Comparison of ENCODE assay signal across 1 cellular context in the genomic region with DNA sequence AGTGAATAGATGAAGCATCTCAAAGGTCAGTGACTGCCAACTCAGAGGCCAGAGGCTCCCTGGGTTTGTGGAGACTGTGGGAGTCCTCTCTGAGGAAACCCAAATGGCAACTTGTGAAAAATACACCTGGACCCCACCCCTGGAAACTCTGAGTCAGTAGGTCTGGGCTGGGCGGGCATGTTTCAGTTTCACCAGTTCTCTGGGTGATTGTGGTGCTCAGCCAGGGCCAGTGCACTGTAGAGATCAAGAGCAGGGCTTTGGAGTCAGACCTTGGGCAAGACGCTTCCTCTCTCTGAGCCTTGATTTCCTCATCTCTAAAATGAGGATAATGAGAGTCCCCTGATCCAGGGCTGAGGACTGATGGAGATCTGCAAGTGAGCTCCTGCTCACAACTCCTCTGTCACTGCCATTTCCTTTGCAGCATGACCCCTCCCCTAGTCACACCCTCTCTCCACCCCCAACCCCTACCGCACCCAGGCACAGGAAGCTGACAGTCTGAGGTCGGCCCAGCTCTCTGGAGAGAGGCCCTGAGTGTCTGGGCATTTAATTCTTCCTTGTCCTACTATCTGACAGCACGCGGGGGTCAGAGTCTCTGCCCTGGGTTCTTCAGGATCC.
TF ChIP-seq lines count a peak whose summit lies in the region.

No MANE protein-coding gene starts in this region.

TF ChIP-seq in HEK293, 187 proteins besides CTCF, POLR2A, EP300 and RAD21 (continued from another document):
- TF ChIP-seq ZNF571 (tag by site-specific recombination; IDR thresholded peaks at IDR 0.05): no peak
- TF ChIP-seq ZNF707 (tag by site-specific recombination; IDR thresholded peaks at IDR 0.05): no peak
- no peak for TF ChIP-seq ZNF354C (tag by site-specific recombination; IDR thresholded peaks at IDR 0.05; ENCODE audit: borderline replicate concordance, low read depth)
- no peak for TF ChIP-seq GLI4 (tag by site-specific recombination; IDR thresholded peaks at IDR 0.05)
- TF ChIP-seq, protein P1, sequence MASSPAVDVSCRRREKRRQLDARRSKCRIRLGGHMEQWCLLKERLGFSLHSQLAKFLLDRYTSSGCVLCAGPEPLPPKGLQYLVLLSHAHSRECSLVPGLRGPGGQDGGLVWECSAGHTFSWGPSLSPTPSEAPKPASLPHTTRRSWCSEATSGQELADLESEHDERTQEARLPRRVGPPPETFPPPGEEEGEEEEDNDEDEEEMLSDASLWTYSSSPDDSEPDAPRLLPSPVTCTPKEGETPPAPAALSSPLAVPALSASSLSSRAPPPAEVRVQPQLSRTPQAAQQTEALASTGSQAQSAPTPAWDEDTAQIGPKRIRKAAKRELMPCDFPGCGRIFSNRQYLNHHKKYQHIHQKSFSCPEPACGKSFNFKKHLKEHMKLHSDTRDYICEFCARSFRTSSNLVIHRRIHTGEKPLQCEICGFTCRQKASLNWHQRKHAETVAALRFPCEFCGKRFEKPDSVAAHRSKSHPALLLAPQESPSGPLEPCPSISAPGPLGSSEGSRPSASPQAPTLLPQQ (tag by site-specific recombination; IDR thresholded peaks at IDR 0.05): no peak
- TF ChIP-seq ZNF561 (tag by site-specific recombination; IDR thresholded peaks at IDR 0.05; ENCODE audit: borderline replicate concordance): no peak
- no peak for TF ChIP-seq ZNF629 (tag by site-specific recombination; IDR thresholded peaks at IDR 0.05)
- TF ChIP-seq KLF1 (tag by site-specific recombination; IDR thresholded peaks at IDR 0.05): peak; percentile 86
- TF ChIP-seq, protein P2, sequence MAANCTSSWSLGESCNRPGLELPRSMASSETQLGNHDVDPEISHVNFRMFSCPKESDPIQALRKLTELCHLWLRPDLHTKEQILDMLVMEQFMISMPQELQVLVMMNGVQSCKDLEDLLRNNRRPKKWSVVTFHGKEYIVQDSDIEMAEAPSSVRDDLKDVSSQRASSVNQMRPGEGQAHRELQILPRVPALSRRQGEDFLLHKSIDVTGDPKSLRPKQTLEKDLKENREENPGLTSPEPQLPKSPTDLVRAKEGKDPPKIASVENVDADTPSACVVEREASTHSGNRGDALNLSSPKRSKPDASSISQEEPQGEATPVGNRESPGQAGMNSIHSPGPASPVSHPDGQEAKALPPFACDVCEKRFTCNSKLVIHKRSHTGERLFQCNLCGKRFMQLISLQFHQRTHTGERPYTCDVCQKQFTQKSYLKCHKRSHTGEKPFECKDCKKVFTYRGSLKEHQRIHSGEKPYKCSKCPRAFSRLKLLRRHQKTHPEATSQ (tag by site-specific recombination; IDR thresholded peaks at IDR 0.05): no peak
- no peak for TF ChIP-seq ZNF416 (tag by site-specific recombination; IDR thresholded peaks at IDR 0.05)
- TF ChIP-seq, protein P3, sequence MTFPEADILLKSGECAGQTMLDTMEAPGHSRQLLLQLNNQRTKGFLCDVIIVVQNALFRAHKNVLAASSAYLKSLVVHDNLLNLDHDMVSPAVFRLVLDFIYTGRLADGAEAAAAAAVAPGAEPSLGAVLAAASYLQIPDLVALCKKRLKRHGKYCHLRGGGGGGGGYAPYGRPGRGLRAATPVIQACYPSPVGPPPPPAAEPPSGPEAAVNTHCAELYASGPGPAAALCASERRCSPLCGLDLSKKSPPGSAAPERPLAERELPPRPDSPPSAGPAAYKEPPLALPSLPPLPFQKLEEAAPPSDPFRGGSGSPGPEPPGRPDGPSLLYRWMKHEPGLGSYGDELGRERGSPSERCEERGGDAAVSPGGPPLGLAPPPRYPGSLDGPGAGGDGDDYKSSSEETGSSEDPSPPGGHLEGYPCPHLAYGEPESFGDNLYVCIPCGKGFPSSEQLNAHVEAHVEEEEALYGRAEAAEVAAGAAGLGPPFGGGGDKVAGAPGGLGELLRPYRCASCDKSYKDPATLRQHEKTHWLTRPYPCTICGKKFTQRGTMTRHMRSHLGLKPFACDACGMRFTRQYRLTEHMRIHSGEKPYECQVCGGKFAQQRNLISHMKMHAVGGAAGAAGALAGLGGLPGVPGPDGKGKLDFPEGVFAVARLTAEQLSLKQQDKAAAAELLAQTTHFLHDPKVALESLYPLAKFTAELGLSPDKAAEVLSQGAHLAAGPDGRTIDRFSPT (tag by site-specific recombination; IDR thresholded peaks at IDR 0.05): no peak
- TF ChIP-seq, protein P4, sequence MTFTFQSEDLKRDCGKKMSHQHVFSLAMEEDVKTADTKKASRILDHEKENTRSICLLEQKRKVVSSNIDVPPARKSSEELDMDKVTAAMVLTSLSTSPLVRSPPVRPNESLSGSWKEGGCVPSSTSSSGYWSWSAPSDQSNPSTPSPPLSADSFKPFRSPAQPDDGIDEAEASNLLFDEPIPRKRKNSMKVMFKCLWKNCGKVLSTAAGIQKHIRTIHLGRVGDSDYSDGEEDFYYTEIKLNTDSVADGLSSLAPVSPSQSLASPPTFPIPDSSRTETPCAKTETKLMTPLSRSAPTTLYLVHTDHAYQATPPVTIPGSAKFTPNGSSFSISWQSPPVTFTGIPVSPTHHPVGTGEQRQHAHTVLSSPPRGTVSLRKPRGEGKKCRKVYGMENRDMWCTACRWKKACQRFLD (tag by site-specific recombination; IDR thresholded peaks at IDR 0.05): no peak
- TF ChIP-seq FEZF1 (tag by site-specific recombination; IDR thresholded peaks at IDR 0.05): no peak
- no peak for TF ChIP-seq ZNF404 (tag by site-specific recombination; IDR thresholded peaks at IDR 0.05)
- no peak for TF ChIP-seq ZNF311 (tag by site-specific recombination; IDR thresholded peaks at IDR 0.05; ENCODE audit: borderline replicate concordance)
